29 cellular contexts compared by ENCODE assay signal in genomic region chr16:25141648-25142047, GRCh38. TPM values are rescaled to one million over a fixed set of nuclear protein-coding genes. Genes with fewer than 3 reads are reported as not detected.
DNase-seq lines count a peak whose midpoint lies in the region; ATAC-seq, FAIRE-seq and TF ChIP-seq lines count a peak whose summit lies in the region.
"Had no signal": no experiment of that assay in that cellular context is flagged by ENCODE, and none has a peak within 500 bp of the region (broad histone marks: within the 10 kb centered on the region; RNA-seq: fewer than 3 reads in every experiment).

No MANE protein-coding gene starts in this region.

- no peak overlapping the region for H3K4me3 ChIP-seq in astrocyte (ENCODE audit: insufficient read depth, low read depth, low read length)
- no peak overlapping the region for H3K4me3 ChIP-seq in fibroblast of lung (replicated peaks in 1 of 4; ENCODE audit: control extremely low read depth in 1 of 4, insufficient read depth in 1 of 4, low read depth in 3 of 4, low read length in 4 of 4)
- no peak overlapping the region for H3K4me3 ChIP-seq in transverse colon
- H3K4me3 ChIP-seq: esophagus squamous epithelium, PC-9 had no signal

- H3K4me3 Mint-ChIP-seq in astrocyte (ENCODE audit: unreplicated experiment) (no peak overlapping the region), neural crest cell (no peak overlapping the region)
- no peak overlapping the region for H3K4me3 Mint-ChIP-seq in activated CD4-positive, alpha-beta T cell treated with anti-CD3 and anti-CD28 coated beads, Interleukin-2, amount 10 ng/mL, durations not matched to agents 24 days and 14 days
- H3K4me3 Mint-ChIP-seq: activated CD8-positive, alpha-beta memory T cell treated with anti-CD3 and anti-CD28 coated beads, Interleukin-2, amount 10 ng/mL, durations not matched to agents 7 days and 5 days; activated naive CD8-positive, alpha-beta T cell treated with anti-CD3 and anti-CD28 coated beads, Interleukin-2, amount 50 U/mL, for 24 hours; central memory CD8-positive, alpha-beta T cell; memory B cell; T-helper 1 cell treated with Interleukin-12 subunit alpha and Interleukin-12 subunit beta and Interleukin-4 antibody, amounts not matched to agents 30 μg/mL and 1 μg/mL, for 36 hours had no signal

- in situ Hi-C loops in transverse colon (cut with MboI; ENCODE audit: low pct_ligation_motif_present in 1 of 4, low pct_unique_long_range_greater_than_20kb in 1 of 4, low sequenced_read_pairs in 3 of 4): no loop called here

- H3K27ac ChIP-seq in astrocyte (ENCODE audit: low read depth, low read length): no peak overlapping the region
- H3K27ac ChIP-seq in fibroblast of lung (ENCODE audit: insufficient read depth, low read length): no peak overlapping the region
- H3K27ac ChIP-seq in transverse colon: peak overlapping the region in 3 of 4 donors; percentile 46 to 50 (median 49)
- H3K27ac ChIP-seq: C4-2B, PC-9 had no signal

- no peak for FAIRE-seq in astrocyte (lab: Jason Lieb, UNC)
- FAIRE-seq: G401.6 had no signal

- peaks cover 12% of the 10 kb centered on the region for H3K36me3 ChIP-seq in astrocyte (ENCODE audit: insufficient read depth, low read length)
- H3K36me3 ChIP-seq in fibroblast of lung (ENCODE audit: control insufficient read depth, insufficient read depth, low read length): no peaks in the 10 kb centered on the region
- peaks cover 0 to 18% (median 3%) of the 10 kb centered on the region in 4 donors for H3K36me3 ChIP-seq in transverse colon

- H3K27ac Mint-ChIP-seq in astrocyte (ENCODE audit: unreplicated experiment) (no peak overlapping the region), neural crest cell (ENCODE audit: unreplicated experiment) (peak overlapping the region; percentile 64)
- no peak overlapping the region for H3K27ac Mint-ChIP-seq in activated CD4-positive, alpha-beta T cell treated with anti-CD3 and anti-CD28 coated beads, Interleukin-2, amount 10 ng/mL, durations not matched to agents 24 days and 14 days
- H3K27ac Mint-ChIP-seq: activated CD8-positive, alpha-beta memory T cell treated with anti-CD3 and anti-CD28 coated beads, Interleukin-2, amount 10 ng/mL, durations not matched to agents 7 days and 5 days; activated naive CD8-positive, alpha-beta T cell treated with anti-CD3 and anti-CD28 coated beads, Interleukin-2, amount 50 U/mL, for 24 hours; memory B cell; T-helper 1 cell treated with Interleukin-12 subunit alpha and Interleukin-12 subunit beta and Interleukin-4 antibody, amounts not matched to agents 30 μg/mL and 1 μg/mL, for 36 hours had no signal

- no peaks in the 10 kb centered on the region for H3K4me1 ChIP-seq in astrocyte (ENCODE audit: insufficient read depth, low read length)
- H3K4me1 ChIP-seq in fibroblast of lung (ENCODE audit: control insufficient read depth, extremely low read depth, insufficient read depth, low read length): no peaks in the 10 kb centered on the region
- H3K4me1 ChIP-seq in transverse colon: peaks cover 0 to 10% (median 7%) of the 10 kb centered on the region in 4 donors
- H3K4me1 ChIP-seq: esophagus squamous epithelium had no signal

- intact Hi-C loops in transverse colon (cut with DNase I; ENCODE audit: low total_unique reads): no loop called here
- intact Hi-C loops in activated CD4-positive, alpha-beta T cell treated with anti-CD3 and anti-CD28 coated beads, Interleukin-2, amount 10 ng/mL, durations not matched to agents 24 days and 14 days (cut with micrococcal nuclease): no loop called here

- H3K4me2 ChIP-seq in astrocyte (ENCODE audit: low read length) (no peak overlapping the region), fibroblast of lung (ENCODE audit: extremely low read depth, insufficient read depth, low read length) (no peak overlapping the region)
- H3K4me2 ChIP-seq: PC-9 had no signal

- peaks cover 2% of the 10 kb centered on the region for H3K27me3 Mint-ChIP-seq in astrocyte (ENCODE audit: low read depth, unreplicated experiment)
- H3K27me3 Mint-ChIP-seq in neural crest cell (ENCODE audit: low read depth): no peaks in the 10 kb centered on the region
- H3K27me3 Mint-ChIP-seq in activated CD4-positive, alpha-beta T cell treated with anti-CD3 and anti-CD28 coated beads, Interleukin-2, amount 10 ng/mL, durations not matched to agents 24 days and 14 days: no peaks in the 10 kb centered on the region
- H3K27me3 Mint-ChIP-seq: activated CD8-positive, alpha-beta memory T cell treated with anti-CD3 and anti-CD28 coated beads, Interleukin-2, amount 10 ng/mL, durations not matched to agents 7 days and 5 days; activated naive CD8-positive, alpha-beta T cell treated with anti-CD3 and anti-CD28 coated beads, Interleukin-2, amount 50 U/mL, for 24 hours; central memory CD8-positive, alpha-beta T cell; memory B cell had no signal

- H3K9me3 ChIP-seq in astrocyte (ENCODE audit: insufficient read depth, low read depth, low read length): no peaks in the 10 kb centered on the region
- H3K9me3 ChIP-seq in fibroblast of lung (ENCODE audit: control insufficient read depth, insufficient read depth, low read depth, low read length): no peaks in the 10 kb centered on the region
- H3K9me3 ChIP-seq in transverse colon: no peaks in the 10 kb centered on the region
- H3K9me3 ChIP-seq: esophagus squamous epithelium had no signal

- ATAC-seq in HG02571 (IDR thresholded peaks at IDR 0.05; ENCODE audit: unreplicated experiment) (no peak), GM21825 (IDR thresholded peaks at IDR 0.05; ENCODE audit: unreplicated experiment) (no peak)
- ATAC-seq: activated CD8-positive, alpha-beta memory T cell treated with anti-CD3 and anti-CD28 coated beads, Interleukin-2, amount 10 ng/mL, durations not matched to agents 7 days and 5 days; activated naive CD8-positive, alpha-beta T cell treated with anti-CD3 and anti-CD28 coated beads, Interleukin-2, amount 50 U/mL, for 24 hours; left lobe of liver; SK-N-SH treated with all-trans-retinoic acid at 6 μM for 48 hours; stimulated activated naive CD8-positive, alpha-beta T cell treated with anti-CD3 and anti-CD28 coated beads, Interleukin-15, Interleukin-2, amounts not matched to agents 100 U/mL and 50 U/mL, for 24 hours had no signal

- peaks cover 6% of the 10 kb centered on the region for H3K4me1 Mint-ChIP-seq in astrocyte (ENCODE audit: low read depth, unreplicated experiment)
- no peaks in the 10 kb centered on the region for H3K4me1 Mint-ChIP-seq in neural crest cell
- no peaks in the 10 kb centered on the region for H3K4me1 Mint-ChIP-seq in activated CD4-positive, alpha-beta T cell treated with anti-CD3 and anti-CD28 coated beads, Interleukin-2, amount 10 ng/mL, durations not matched to agents 24 days and 14 days
- H3K4me1 Mint-ChIP-seq: activated CD8-positive, alpha-beta memory T cell treated with anti-CD3 and anti-CD28 coated beads, Interleukin-2, amount 10 ng/mL, durations not matched to agents 7 days and 5 days; activated naive CD8-positive, alpha-beta T cell treated with anti-CD3 and anti-CD28 coated beads, Interleukin-2, amount 50 U/mL, for 24 hours; central memory CD8-positive, alpha-beta T cell; memory B cell had no signal

- H3K27me3 ChIP-seq in astrocyte (ENCODE audit: insufficient read depth, low read length): no peaks in the 10 kb centered on the region
- H3K27me3 ChIP-seq in fibroblast of lung (ENCODE audit: control insufficient read depth, insufficient read depth, low read length): no peaks in the 10 kb centered on the region
- no peaks in the 10 kb centered on the region for H3K27me3 ChIP-seq in transverse colon
- H3K27me3 ChIP-seq: esophagus squamous epithelium had no signal

- H3K9me3 Mint-ChIP-seq in astrocyte (ENCODE audit: unreplicated experiment) (no peaks in the 10 kb centered on the region), neural crest cell (no peaks in the 10 kb centered on the region)
- H3K9me3 Mint-ChIP-seq in activated CD4-positive, alpha-beta T cell treated with anti-CD3 and anti-CD28 coated beads, Interleukin-2, amount 10 ng/mL, durations not matched to agents 24 days and 14 days: no peaks in the 10 kb centered on the region
- H3K9me3 Mint-ChIP-seq: activated naive CD8-positive, alpha-beta T cell treated with anti-CD3 and anti-CD28 coated beads, Interleukin-2, amount 50 U/mL, for 24 hours; central memory CD8-positive, alpha-beta T cell; memory B cell; T-helper 1 cell treated with Interleukin-12 subunit alpha and Interleukin-12 subunit beta and Interleukin-4 antibody, amounts not matched to agents 30 μg/mL and 1 μg/mL, for 36 hours had no signal

- DNase-seq in astrocyte (ENCODE audit: low read depth): peak; percentile 57
- peak; percentile 9 to 60 for DNase-seq in fibroblast of lung (ENCODE audit: low read depth in 2 of 2)
- no peak for DNase-seq in neural crest cell (ENCODE audit: low read depth, low spot score)
- no peak for DNase-seq in transverse colon
- no peak for DNase-seq in activated CD4-positive, alpha-beta T cell treated with anti-CD3 and anti-CD28 coated beads, Interleukin-2, amount 10 ng/mL, durations not matched to agents 24 days and 14 days
- DNase-seq: activated CD4-positive, alpha-beta T cell treated with anti-CD3 and anti-CD28 coated beads, Interleukin-2, amount 50 U/mL, for 4 hours; activated CD8-positive, alpha-beta memory T cell treated with anti-CD3 and anti-CD28 coated beads, Interleukin-2, amount 10 ng/mL, durations not matched to agents 7 days and 5 days; activated gamma-delta T cell treated with Interleukin-2 at 50 U/mL for 16 hours; activated naive CD8-positive, alpha-beta T cell treated with anti-CD3 and anti-CD28 coated beads, Interleukin-2, amount 50 U/mL, for 24 hours; activated T-cell treated with anti-CD3 and anti-CD28 coated beads, Interleukin-2, amount 50 U/mL, for 48 hours; COR-L47; dermis blood vessel endothelial cell; DMS79; esophagus squamous epithelium; Karpas-422; MV-4-11; NCI-H1436 treated with DMSO at 0.1 percent for 48 hours; NCI-H226; PC-9; stimulated activated naive CD8-positive, alpha-beta T cell treated with anti-CD3 and anti-CD28 coated beads, Interleukin-15, Interleukin-2, amounts not matched to agents 100 U/mL and 50 U/mL, for 24 hours had no signal

- H4K20me1 ChIP-seq in astrocyte (ENCODE audit: insufficient read depth, low read length) (peaks cover 10% of the 10 kb centered on the region), fibroblast of lung (ENCODE audit: control insufficient read depth, extremely low read depth, insufficient read depth, low read length) (no peaks in the 10 kb centered on the region)

- H2AFZ ChIP-seq in astrocyte (ENCODE audit: low read depth, low read length) (no peak overlapping the region), fibroblast of lung (ENCODE audit: low read length) (no peak overlapping the region)
- H2AFZ ChIP-seq: PC-9 had no signal

- 65% methylated on average over 2 of the region's 2 CpGs; no CpG with 5 or more reads in 1 of the 2 donors for WGBS in transverse colon (ENCODE audit: low coverage in 1 of 2), 2 donors

- TF ChIP-seq POLR2A in transverse colon (IDR thresholded peaks at IDR 0.05): no peak

- TF ChIP-seq EP300 in transverse colon (IDR thresholded peaks at IDR 0.05; ENCODE audit: low read depth): no peak

- H3K9ac ChIP-seq in astrocyte (ENCODE audit: low read length) (no peak overlapping the region), fibroblast of lung (ENCODE audit: insufficient read depth, low read length) (no peak overlapping the region)

- TF ChIP-seq CTCF in astrocyte (IDR thresholded peaks at IDR 0.05; ENCODE audit: insufficient read depth, low read depth, low read length): no peak
- TF ChIP-seq CTCF in fibroblast of lung (conservative IDR thresholded peaks at IDR 0.05 in 1 of 2, IDR thresholded peaks at IDR 0.05 in 1 of 2; ENCODE audit: low read depth in 1 of 2, low read length in 2 of 2): no peak
- no peak for TF ChIP-seq CTCF in neural crest cell (conservative IDR thresholded peaks at IDR 0.05)
- TF ChIP-seq CTCF in transverse colon (IDR thresholded peaks at IDR 0.05): no peak

- H3K36me3 Mint-ChIP-seq in astrocyte (ENCODE audit: low read depth, unreplicated experiment): peaks cover 35% of the 10 kb centered on the region
- H3K36me3 Mint-ChIP-seq in neural crest cell (ENCODE audit: low read depth): peaks cover 5% of the 10 kb centered on the region
- peaks cover 23% of the 10 kb centered on the region for H3K36me3 Mint-ChIP-seq in activated CD4-positive, alpha-beta T cell treated with anti-CD3 and anti-CD28 coated beads, Interleukin-2, amount 10 ng/mL, durations not matched to agents 24 days and 14 days (ENCODE audit: low read depth)

- H3K79me2 ChIP-seq in astrocyte (ENCODE audit: insufficient read depth, low read length) (no peaks in the 10 kb centered on the region), fibroblast of lung (ENCODE audit: control insufficient read depth, insufficient read depth, low read length) (no peaks in the 10 kb centered on the region)

RNA-seq across cellular contexts. Expression of gene LCMT1, which starts 30.1 kb away (rescaled TPM):
- 46.9 and 52.1 TPM in 2 replicates for total RNA-seq in astrocyte
- 40.8 and 49.6 TPM in 2 replicates for total RNA-seq in fibroblast of lung
- 45.8 and 49.0 TPM in 2 replicates for polyA plus RNA-seq in fibroblast of lung
- 40.5 and 41.8 TPM in 2 replicates for polyA plus RNA-seq in fibroblast of lung (2012)
- 42.0 and 69.9 TPM in 2 replicates for polyA minus RNA-seq in fibroblast of lung (ENCODE audit: low replicate concordance)
- 49.9 and 52.2 TPM in 2 replicates for total RNA-seq in neural crest cell
- total RNA-seq in transverse colon: 10 to 100 TPM; 23.5 to 53.7 (median 43.6) TPM
- 32.8 and 38.7 TPM in 2 replicates for total RNA-seq in activated CD4-positive, alpha-beta T cell treated with anti-CD3 and anti-CD28 coated beads, Interleukin-2, amount 10 ng/mL, durations not matched to agents 24 days and 14 days

Comparison
In these comparisons a context has a peak if more than half of its experiments do, and no peak if none do; other contexts are left out.
1. DNase-seq: peak in astrocyte (single experiment) and fibroblast of lung (2 of 2); none in neural crest cell (single experiment), transverse colon (single experiment) and activated CD4-positive, alpha-beta T cell treated with anti-CD3 and anti-CD28 coated beads, Interleukin-2, amount 10 ng/mL, durations not matched to agents 24 days and 14 days (single experiment).
2. H3K27ac ChIP-seq: peak in transverse colon (3 of 4); none in astrocyte (single experiment) and fibroblast of lung (single experiment).